Comparison of ENCODE assay signal across 8 cellular contexts in the genomic region with DNA sequence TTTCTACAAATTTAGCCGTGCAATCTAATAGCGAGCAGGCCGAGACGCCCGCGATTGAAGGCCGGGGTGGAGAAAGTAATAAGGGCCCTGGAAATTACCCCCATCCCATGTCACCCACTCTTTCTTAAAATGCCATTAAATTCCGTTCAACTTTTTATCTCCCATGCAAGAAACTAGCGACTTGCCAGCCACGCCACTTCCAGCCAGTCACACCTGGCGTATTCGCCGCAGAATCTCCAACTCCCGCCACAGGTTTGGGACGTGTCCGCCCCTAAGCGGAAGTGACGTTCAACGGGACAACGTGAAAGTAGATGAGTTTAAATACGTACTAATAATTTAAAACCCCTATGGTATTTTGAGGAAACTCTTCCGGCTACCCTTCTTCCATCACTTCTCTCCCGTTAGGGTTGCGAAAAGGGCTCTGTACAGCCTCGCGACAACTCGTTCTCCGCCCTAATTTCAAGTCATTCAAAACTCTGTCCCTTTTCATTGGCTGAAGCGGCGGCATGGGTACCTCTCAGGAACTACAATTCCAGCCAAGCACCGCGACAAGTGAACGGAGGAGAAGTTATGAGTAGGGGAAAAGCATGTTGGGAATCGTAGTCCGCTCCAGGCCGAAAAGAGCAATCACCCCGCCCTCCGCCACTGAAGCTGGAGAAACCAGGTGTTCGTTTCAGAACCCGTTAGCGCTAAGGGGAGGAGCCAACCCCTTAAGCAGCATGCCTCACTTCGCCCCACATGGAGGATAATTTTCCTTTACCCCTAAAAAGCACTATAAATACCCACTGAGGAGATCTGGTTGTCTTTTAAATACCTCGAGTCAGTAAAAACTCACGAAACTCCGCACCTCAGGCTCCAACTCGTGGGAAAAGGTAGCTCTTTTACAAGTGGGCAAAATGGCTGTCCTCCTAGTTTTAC.
DNase-seq lines count a peak whose midpoint lies in the region; ATAC-seq and TF ChIP-seq lines count a peak whose summit lies in the region.

ZRANB3 (minus strand) TSS at position 906 of the 918 bp plus-strand sequence.

- H3K4me3 ChIP-seq in coronary artery = peak within 1 kb of the TSS; percentile 87

- ATAC-seq in GM19395 (IDR thresholded peaks at IDR 0.05; ENCODE audit: unreplicated experiment) (peak; percentile 65), HG03521 (IDR thresholded peaks at IDR 0.05; ENCODE audit: unreplicated experiment) (peak; percentile 54)

- TF ChIP-seq CTCF in C4-2B (conservative IDR thresholded peaks at IDR 0.05) (no peak), coronary artery (IDR thresholded peaks at IDR 0.05) (no peak)

- DNase-seq in NCI-H69 (lab: John Stamatoyannopoulos, UW) (peak; percentile 96), coronary artery (ENCODE audit: low spot score) (peak; percentile 96), left kidney (ENCODE audit: low read depth, low spot score) (peak; percentile 99)
- peak; percentile 93 for DNase-seq in activated CD4-positive, alpha-beta T cell treated with anti-CD3 and anti-CD28 coated beads, Interleukin-2, amount 50 U/mL, for 1 hour
- DNase-seq in stimulated activated CD4-positive, alpha-beta T cell treated with anti-CD3 and anti-CD28 coated beads, Interleukin-1b, Interleukin-23, amount 100 ng/mL, for 48 hours = peak; percentile 96

- H3K27ac ChIP-seq in C4-2B = peak within 1 kb of the TSS; percentile 81
- H3K27ac ChIP-seq in coronary artery = peak within 1 kb of the TSS; percentile 87 to 92

Comparison
In these comparisons a context has a peak if more than half of its experiments do, and no peak if none do; other contexts are left out.
1. Peak in every context shown above with its lines: DNase-seq, ATAC-seq, H3K4me3 ChIP-seq and H3K27ac ChIP-seq.